ENCODE assay signal across 32 cellular contexts in genomic region chr14:41872906-41873305, GRCh38.
DNase-seq lines count a peak whose midpoint lies in the region; ATAC-seq and TF ChIP-seq lines count a peak whose summit lies in the region.
"Had no signal": no experiment of that assay in that cellular context is flagged by ENCODE, and none has a peak within 500 bp of the region (broad histone marks: within the 10 kb centered on the region; RNA-seq: fewer than 3 reads in every experiment).

No MANE protein-coding gene starts in this region.

- TF ChIP-seq EP300 in Ishikawa (IDR thresholded peaks at IDR 0.05; ENCODE audit: borderline replicate concordance) = no peak

- peaks cover 4% of the 10 kb centered on the region for H3K9me3 Mint-ChIP-seq in endodermal cell
- H3K9me3 Mint-ChIP-seq: activated CD4-positive, alpha-beta T cell treated with anti-CD3 and anti-CD28 coated beads, Interleukin-2, amount 10 ng/mL, durations not matched to agents 7 days and 5 days had no signal

- no peak overlapping the region for H2BK120ac ChIP-seq in mesenchymal stem cell (ENCODE audit: low read depth, low read length)

- H3K9me3 ChIP-seq in A673 (ENCODE audit: low read depth, low read length, poor library complexity, severe bottlenecking) = peaks cover 18% of the 10 kb centered on the region
- peaks cover 12% of the 10 kb centered on the region for H3K9me3 ChIP-seq in endodermal cell (ENCODE audit: control insufficient read depth, low read length)
- H3K9me3 ChIP-seq in mesenchymal stem cell (ENCODE audit: control insufficient read depth, low read length) = no peaks in the 10 kb centered on the region
- no peaks in the 10 kb centered on the region for H3K9me3 ChIP-seq in SJCRH30 (replicated peaks)
- H3K9me3 ChIP-seq: gastrocnemius medialis, right atrium auricular region, vagina had no signal

- H3K27me3 ChIP-seq in A673 (replicated peaks; ENCODE audit: insufficient read depth, low read depth, low read length, poor library complexity) (no peaks in the 10 kb centered on the region), endodermal cell (ENCODE audit: control insufficient read depth, insufficient read depth, low read length, poor library complexity, severe bottlenecking) (no peaks in the 10 kb centered on the region), mesenchymal stem cell (ENCODE audit: control insufficient read depth in 1 of 2, insufficient read depth in 1 of 2, low read length in 2 of 2) (no peaks in the 10 kb centered on the region), SJCRH30 (no peaks in the 10 kb centered on the region)
- H3K27me3 ChIP-seq: gastrocnemius medialis, right atrium auricular region, vagina had no signal

- H3K36me3 Mint-ChIP-seq in endodermal cell (ENCODE audit: low read depth) = peaks cover 2% of the 10 kb centered on the region
- H3K36me3 Mint-ChIP-seq: naive thymus-derived CD8-positive, alpha-beta T cell; stimulated activated naive B cell treated with anti-CD40 and anti-IgM and Interleukin-4, amounts not matched to agents 10 μg/mL and 1 μg/mL and 100 μg/mL, for 72 hours had no signal

- POLR2A ChIA-PET in A673 (lab: Charles Lee; ENCODE audit: low non-redundant PET) = no interaction called here

- TSS peak; percentile 89 for BruUV-seq in A673 (replicated peaks; lab: Mats Ljungman, UMichigan)

- DNase-seq in A673 (ENCODE audit: low spot score) (peak; percentile 65), endodermal cell (no peak), mesenchymal stem cell (peak; percentile 5), NOMO-1 treated with dmso at 0.1 percent for 144 hours (lab: John Stamatoyannopoulos, UW; ENCODE audit: unreplicated experiment) (no peak), SJCRH30 (no peak), NCI-H2196 treated with DMSO at 0.1 percent for 48 hours (lab: John Stamatoyannopoulos, UW; ENCODE audit: unreplicated experiment) (no peak)
- DNase-seq: ACHN; activated CD4-positive, alpha-beta T cell treated with anti-CD3 and anti-CD28 coated beads, Interleukin-2, amount 10 ng/mL, durations not matched to agents 7 days and 5 days; activated naive CD4-positive, alpha-beta T cell treated with Interleukin-2 at 50 U/mL for 16 hours; activated T-cell treated with anti-CD3 and anti-CD28 coated beads, Interleukin-2, amount 50 U/mL, for 48 hours; C1 segment of cervical spinal cord; Calu3; dermis blood vessel endothelial cell; EL; gastrocnemius medialis; hypothalamus; left ventricle myocardium inferior; midbrain; MM.1S; naive thymus-derived CD8-positive, alpha-beta T cell; NCI-H146; NCI-H69; stimulated activated CD4-positive, alpha-beta T cell treated with anti-CD3 and anti-CD28 coated beads, Interleukin-4, amount 100 ng/mL, for 1 hour; stimulated activated naive B cell treated with anti-CD40 and anti-IgM and Interleukin-4, amounts not matched to agents 10 μg/mL and 1 μg/mL and 100 μg/mL, for 72 hours had no signal

- no peak overlapping the region for H2BK5ac ChIP-seq in mesenchymal stem cell (ENCODE audit: low read depth, low read length, poor library complexity, severe bottlenecking)

- H3K18ac ChIP-seq in mesenchymal stem cell (ENCODE audit: low read depth in 1 of 2, low read length in 2 of 2) = no peak overlapping the region

- peaks cover 1% of the 10 kb centered on the region for H3K27me3 Mint-ChIP-seq in endodermal cell (ENCODE audit: insufficient read depth)
- H3K27me3 Mint-ChIP-seq: activated CD4-positive, alpha-beta T cell treated with anti-CD3 and anti-CD28 coated beads, Interleukin-2, amount 10 ng/mL, durations not matched to agents 7 days and 5 days; naive thymus-derived CD8-positive, alpha-beta T cell; stimulated activated naive B cell treated with anti-CD40 and anti-IgM and Interleukin-4, amounts not matched to agents 10 μg/mL and 1 μg/mL and 100 μg/mL, for 72 hours had no signal

- TF ChIP-seq RAD21 in Ishikawa (IDR thresholded peaks at IDR 0.05; ENCODE audit: low read depth) = no peak

- H2AK5ac ChIP-seq in mesenchymal stem cell (ENCODE audit: low read length, severe bottlenecking) = no peak overlapping the region

- no peak overlapping the region for H3K4me3 Mint-ChIP-seq in endodermal cell
- H3K4me3 Mint-ChIP-seq: activated CD4-positive, alpha-beta T cell treated with anti-CD3 and anti-CD28 coated beads, Interleukin-2, amount 10 ng/mL, durations not matched to agents 7 days and 5 days; naive thymus-derived CD8-positive, alpha-beta T cell; stimulated activated naive B cell treated with anti-CD40 and anti-IgM and Interleukin-4, amounts not matched to agents 10 μg/mL and 1 μg/mL and 100 μg/mL, for 72 hours; T-helper 2 cell treated with Interferon-gamma antibody and Interleukin-4, amounts not matched to agents 5 μg/mL and 100 μg/mL, for 36 hours had no signal

- no peak overlapping the region for H3K4ac ChIP-seq in mesenchymal stem cell (ENCODE audit: low read depth in 1 of 2, low read length in 2 of 2)

- H3K4me3 ChIP-seq in A673 (ENCODE audit: low read depth, low read length, poor library complexity, severe bottlenecking) (peak overlapping the region; percentile 13), endodermal cell (ENCODE audit: low read length) (no peak overlapping the region), mesenchymal stem cell (ENCODE audit: insufficient read depth in 1 of 2, low read depth in 1 of 2, low read length in 2 of 2) (peak overlapping the region in 1 of 2 experiments; percentile 36), SJCRH30 (no peak overlapping the region)
- H3K4me3 ChIP-seq: gastrocnemius medialis, K562, left ventricle myocardium inferior, right atrium auricular region, vagina had no signal

- H3K36me3 ChIP-seq in A673 (ENCODE audit: insufficient read depth, low read length, poor library complexity, severe bottlenecking) = peaks cover 7% of the 10 kb centered on the region
- H3K36me3 ChIP-seq in endodermal cell (ENCODE audit: control insufficient read depth, insufficient read depth, low read length) = no peaks in the 10 kb centered on the region
- no peaks in the 10 kb centered on the region for H3K36me3 ChIP-seq in mesenchymal stem cell (ENCODE audit: control insufficient read depth in 1 of 2, insufficient read depth in 2 of 2, low read depth in 1 of 2, low read length in 2 of 2)
- H3K36me3 ChIP-seq in SJCRH30 = no peaks in the 10 kb centered on the region
- H3K36me3 ChIP-seq: gastrocnemius medialis, left ventricle myocardium inferior, right atrium auricular region, vagina had no signal

- no peak overlapping the region for H3K14ac ChIP-seq in mesenchymal stem cell (ENCODE audit: low read length in 2 of 2)

- H3K9ac ChIP-seq in endodermal cell (ENCODE audit: extremely low read depth, low read length, poor library complexity, severe bottlenecking) (no peak overlapping the region), mesenchymal stem cell (ENCODE audit: low read length) (peak overlapping the region; percentile 81)
- H3K9ac ChIP-seq: parathyroid adenoma had no signal

- H4K8ac ChIP-seq in mesenchymal stem cell (ENCODE audit: low read length) = no peak overlapping the region

- H2AFZ ChIP-seq in mesenchymal stem cell (ENCODE audit: low read depth, low read length) = no peak overlapping the region
- H2AFZ ChIP-seq: parathyroid adenoma had no signal

- H3K4me1 Mint-ChIP-seq in endodermal cell = peaks cover 20% of the 10 kb centered on the region
- H3K4me1 Mint-ChIP-seq: activated CD4-positive, alpha-beta T cell treated with anti-CD3 and anti-CD28 coated beads, Interleukin-2, amount 10 ng/mL, durations not matched to agents 7 days and 5 days; naive thymus-derived CD8-positive, alpha-beta T cell; stimulated activated naive B cell treated with anti-CD40 and anti-IgM and Interleukin-4, amounts not matched to agents 10 μg/mL and 1 μg/mL and 100 μg/mL, for 72 hours had no signal

- no peak overlapping the region for H3K4me2 ChIP-seq in mesenchymal stem cell (ENCODE audit: low read length, poor library complexity, severe bottlenecking)

- no peak overlapping the region for H3K23ac ChIP-seq in mesenchymal stem cell (ENCODE audit: low read length in 2 of 2)

- CTCF ChIA-PET in A673 (lab: Charles Lee) = no interaction called here

- ATAC-seq in GM21576 (IDR thresholded peaks at IDR 0.05; ENCODE audit: unreplicated experiment) = no peak
- ATAC-seq: gastrocnemius medialis; K562; naive thymus-derived CD8-positive, alpha-beta T cell; stimulated activated naive B cell treated with anti-CD40 and anti-IgM and Interleukin-4, amounts not matched to agents 10 μg/mL and 1 μg/mL and 100 μg/mL, for 72 hours had no signal

- H3K79me1 ChIP-seq in mesenchymal stem cell (replicated peaks; ENCODE audit: low read length, poor library complexity, severe bottlenecking) = no peaks in the 10 kb centered on the region

- H4K91ac ChIP-seq in mesenchymal stem cell (ENCODE audit: low read length) = no peak overlapping the region

- TF ChIP-seq CTCF in A673 (conservative IDR thresholded peaks at IDR 0.05; ENCODE audit: low read depth, low read length) = no peak
- no peak for TF ChIP-seq CTCF in endodermal cell (conservative IDR thresholded peaks at IDR 0.05)

- H3K27ac ChIP-seq in A673 (ENCODE audit: low read depth, low read length, poor library complexity, severe bottlenecking) (peak overlapping the region; percentile 91), endodermal cell (ENCODE audit: low read depth, low read length) (peak overlapping the region; percentile 8), mesenchymal stem cell (ENCODE audit: low read length, poor library complexity, severe bottlenecking) (no peak overlapping the region), SJCRH30 (no peak overlapping the region)
- H3K27ac ChIP-seq: gastrocnemius medialis, left ventricle myocardium inferior, parathyroid adenoma, right atrium auricular region, vagina, VCaP had no signal

- no peak overlapping the region for H2BK15ac ChIP-seq in mesenchymal stem cell (ENCODE audit: low read depth, poor library complexity, severe bottlenecking)

- WGBS in endodermal cell (ENCODE audit: insufficient coverage in 1 of 2, insufficient read length in 1 of 2), 2 experiments = 94% methylated on average over 1 of the region's 1 CpG; no CpG with 5 or more reads in 1 of the 2 experiments
- 88% methylated on average over 1 of the region's 1 CpG for WGBS in mesenchymal stem cell

- H3K4me1 ChIP-seq in A673 (ENCODE audit: insufficient read depth, low read length, poor library complexity, severe bottlenecking) (peaks cover 42% of the 10 kb centered on the region), endodermal cell (ENCODE audit: control insufficient read depth, insufficient read depth, low read length) (no peaks in the 10 kb centered on the region), mesenchymal stem cell (ENCODE audit: control insufficient read depth, insufficient read depth, low read depth, low read length) (peaks cover 1% of the 10 kb centered on the region), SJCRH30 (no peaks in the 10 kb centered on the region)
- H3K4me1 ChIP-seq: gastrocnemius medialis, left ventricle myocardium inferior, parathyroid adenoma, right atrium auricular region, vagina had no signal

- no peak overlapping the region for H2BK12ac ChIP-seq in mesenchymal stem cell (ENCODE audit: low read length in 2 of 2)

- no peak overlapping the region for H3K27ac Mint-ChIP-seq in endodermal cell
- H3K27ac Mint-ChIP-seq: activated CD4-positive, alpha-beta T cell treated with anti-CD3 and anti-CD28 coated beads, Interleukin-2, amount 10 ng/mL, durations not matched to agents 7 days and 5 days; naive thymus-derived CD8-positive, alpha-beta T cell; stimulated activated naive B cell treated with anti-CD40 and anti-IgM and Interleukin-4, amounts not matched to agents 10 μg/mL and 1 μg/mL and 100 μg/mL, for 72 hours; T-helper 2 cell treated with Interferon-gamma antibody and Interleukin-4, amounts not matched to agents 5 μg/mL and 100 μg/mL, for 36 hours had no signal

- intact Hi-C loops in A673 (cut with micrococcal nuclease; ENCODE audit: unreplicated experiment) = loop anchor here (5.0 to 10.0 kb wide), 2 partner anchors 56 to 268 kb away; partner anchors contain the start of gene LRFN5

Comparison
In these comparisons a context has a peak if more than half of its experiments do, and no peak if none do; other contexts are left out.
1. DNase-seq: peak in A673 (single experiment) and mesenchymal stem cell (single experiment); none in endodermal cell (single experiment), NOMO-1 treated with dmso at 0.1 percent for 144 hours (single experiment), SJCRH30 (0 of 2) and NCI-H2196 treated with DMSO at 0.1 percent for 48 hours (single experiment).
2. H3K27ac ChIP-seq: peak in A673 (single experiment) and endodermal cell (single experiment); none in mesenchymal stem cell (single experiment) and SJCRH30 (single experiment).